Comparison of ENCODE assay signal across 12 cellular contexts in the genomic region with DNA sequence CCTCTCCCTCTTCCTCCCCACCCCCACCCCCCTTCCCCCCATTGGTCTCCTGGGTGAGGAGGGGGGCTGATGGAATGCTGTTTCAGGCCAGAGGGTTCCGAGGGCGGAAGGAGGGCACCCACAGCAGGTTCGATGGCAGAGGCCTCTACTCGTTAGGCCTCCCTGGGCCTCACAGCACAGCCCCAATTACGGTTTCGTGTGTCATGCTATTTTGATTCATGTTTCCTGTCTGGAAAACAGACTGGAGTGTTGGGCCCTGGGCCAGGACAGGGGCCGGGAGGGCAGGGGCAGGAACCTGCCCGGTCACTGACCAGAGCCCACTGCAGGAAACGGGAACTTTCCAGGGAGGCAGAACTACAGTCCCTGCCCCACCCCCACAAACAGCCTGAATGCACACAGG.
A peak's percentile ranks its signal among the peaks of the same experiment; 100 is the strongest.
DNase-seq lines count a peak whose midpoint lies in the region; ATAC-seq and TF ChIP-seq lines count a peak whose summit lies in the region.
"Had no signal": no experiment of that assay in that cellular context is flagged by ENCODE, and none has a peak within 500 bp of the region (broad histone marks: within the 10 kb centered on the region; RNA-seq: fewer than 3 reads in every experiment).

No MANE protein-coding gene starts in this region.

- no peak overlapping the region for H2AFZ ChIP-seq in SK-N-SH (ENCODE audit: low read depth)
- H2AFZ ChIP-seq in trophoblast cell (ENCODE audit: insufficient read depth, low read length, poor library complexity) = no peak overlapping the region

- H3K27ac ChIP-seq in SK-N-SH (ENCODE audit: low read depth in 2 of 2, low read length in 1 of 2) (no peak overlapping the region), gastroesophageal sphincter (no peak overlapping the region), trophoblast cell (ENCODE audit: low read depth, low read length) (no peak overlapping the region)

- H3K79me2 ChIP-seq in SK-N-SH (ENCODE audit: insufficient read depth) (no peaks in the 10 kb centered on the region), trophoblast cell (ENCODE audit: control insufficient read depth, insufficient read depth, low read length, poor library complexity) (no peaks in the 10 kb centered on the region)

- no peaks in the 10 kb centered on the region for H4K20me1 ChIP-seq in SK-N-SH (ENCODE audit: insufficient read depth)

- no peak overlapping the region for H4K91ac ChIP-seq in trophoblast cell (ENCODE audit: low read depth, low read length)

- CTCF ChIA-PET in SK-N-SH (lab: Yijun Ruan, JAX) = no interaction called here

- no peak overlapping the region for H4K12ac ChIP-seq in trophoblast cell (ENCODE audit: low read depth, low read length)

- peak; percentile 44 for DNase-seq in GDM1 (lab: John Stamatoyannopoulos, UW)
- peak; percentile 42 for DNase-seq in SK-N-SH
- DNase-seq in trophoblast cell = no peak
- no peak for DNase-seq in activated effector memory CD4-positive, alpha-beta T cell treated with Interleukin-2 at 50 U/mL for 16 hours
- DNase-seq in SIG-M5 (lab: John Stamatoyannopoulos, UW) = no peak
- no peak for DNase-seq in effector CD8-positive, alpha-beta T cell (lab: John Stamatoyannopoulos, UW)
- DNase-seq: activated CD4-positive, alpha-beta T cell treated with anti-CD3 and anti-CD28 coated beads for 4 hours; activated naive CD4-positive, alpha-beta T cell treated with Interleukin-2 at 50 U/mL for 16 hours; CD4-positive, CD25-positive, alpha-beta regulatory T cell; NCI-H187 had no signal

- no peak overlapping the region for H3K4ac ChIP-seq in trophoblast cell (ENCODE audit: low read depth, low read length)

- no peak overlapping the region for H2BK120ac ChIP-seq in trophoblast cell (ENCODE audit: insufficient read depth, low read length, poor library complexity)

- ATAC-seq in gastroesophageal sphincter = peak; percentile 44
- no peak for ATAC-seq in GM21526 (IDR thresholded peaks at IDR 0.05; ENCODE audit: low FRiP score, unreplicated experiment)

- H3K9me3 ChIP-seq in SK-N-SH (no peaks in the 10 kb centered on the region), gastroesophageal sphincter (no peaks in the 10 kb centered on the region), trophoblast cell (ENCODE audit: insufficient read depth, low read depth, low read length) (peaks cover 2% of the 10 kb centered on the region)

- H3K23ac ChIP-seq in trophoblast cell (ENCODE audit: low read length) = no peak overlapping the region

- H3K27me3 ChIP-seq in SK-N-SH (ENCODE audit: insufficient read depth) (peaks cover 1% of the 10 kb centered on the region; the same call in 1 of the 2 replicates), gastroesophageal sphincter (peaks cover 56% of the 10 kb centered on the region), trophoblast cell (ENCODE audit: insufficient read depth, low read length) (no peaks in the 10 kb centered on the region)

- no peak overlapping the region for H3K18ac ChIP-seq in trophoblast cell (ENCODE audit: low read length)

- H3K9me2 ChIP-seq in SK-N-SH = no peaks in the 10 kb centered on the region

- H3K4me1 ChIP-seq in SK-N-SH (ENCODE audit: control insufficient read depth in 1 of 2, insufficient read depth in 2 of 2, low read depth in 1 of 2, low read length in 1 of 2) (peaks cover 0 to 5% of the 10 kb centered on the region in 2 experiments; a peak in 1 of 4 replicates), gastroesophageal sphincter (peaks cover 0 to 5% (median 0%) of the 10 kb centered on the region in 3 donors), trophoblast cell (ENCODE audit: control insufficient read depth in 1 of 2, insufficient read depth in 2 of 2, low read length in 2 of 2) (peaks cover 11 to 22% of the 10 kb centered on the region in 2 experiments)

- no peak overlapping the region for H3K9ac ChIP-seq in SK-N-SH
- H3K9ac ChIP-seq in trophoblast cell (ENCODE audit: low read length) = no peak overlapping the region

- H2AK5ac ChIP-seq in trophoblast cell (ENCODE audit: low read length) = no peak overlapping the region

- H2BK12ac ChIP-seq in trophoblast cell (ENCODE audit: low read length) = peak overlapping the region; percentile 3

- TF ChIP-seq CTCF in SK-N-SH (IDR thresholded peaks at IDR 0.05) (no peak), gastroesophageal sphincter (IDR thresholded peaks at IDR 0.05) (no peak)

- WGBS in SK-N-SH (ENCODE audit: low lambda C conversion rate) = 8% methylated on average over 6 of the region's 9 CpGs
- WGBS in gastroesophageal sphincter (ENCODE audit: low coverage in 1 of 2), 2 donors = 60% methylated on average over 2 of the region's 9 CpGs; no CpG with 5 or more reads in 1 of the 2 donors
- WGBS in trophoblast cell (ENCODE audit: extremely low coverage, insufficient coverage, insufficient read length) = no CpG with 5 or more reads among the region's 9 CpGs

- no peak overlapping the region for H4K8ac ChIP-seq in trophoblast cell (ENCODE audit: low read depth, low read length)

- no peak overlapping the region for H2BK5ac ChIP-seq in trophoblast cell (ENCODE audit: low read depth, low read length, poor library complexity)

- TF ChIP-seq RAD21 in SK-N-SH (IDR thresholded peaks at IDR 0.05; ENCODE audit: low read length) = no peak

- H3K4me2 ChIP-seq in SK-N-SH = peak overlapping the region; percentile 33; the same call in 1 of the 2 replicates
- H3K4me2 ChIP-seq in trophoblast cell (ENCODE audit: low read length) = no peak overlapping the region

- H3F3A ChIP-seq in SK-N-SH (replicated peaks; ENCODE audit: insufficient read depth) = peaks cover 3% of the 10 kb centered on the region

- POLR2A ChIA-PET in SK-N-SH (lab: Yijun Ruan, JAX) = no interaction called here

- no peaks in the 10 kb centered on the region for H3K36me3 ChIP-seq in SK-N-SH (replicated peaks in 1 of 2; ENCODE audit: control insufficient read depth in 1 of 2, insufficient read depth in 2 of 2, low read length in 1 of 2)
- H3K36me3 ChIP-seq in gastroesophageal sphincter = no peaks in the 10 kb centered on the region
- no peaks in the 10 kb centered on the region for H3K36me3 ChIP-seq in trophoblast cell (ENCODE audit: control insufficient read depth in 1 of 2, insufficient read depth in 2 of 2, low read length in 2 of 2)

- H3K14ac ChIP-seq in trophoblast cell (ENCODE audit: low read length) = peak overlapping the region; percentile 13

- H3K79me1 ChIP-seq in trophoblast cell (ENCODE audit: low read length) = peaks cover 6% of the 10 kb centered on the region

- no peak for TF ChIP-seq EP300 in SK-N-SH (IDR thresholded peaks at IDR 0.05; ENCODE audit: borderline replicate concordance in 1 of 2, low read depth in 1 of 2, low read length in 1 of 2)
- TF ChIP-seq EP300 in gastroesophageal sphincter (IDR thresholded peaks at IDR 0.05) = no peak

- no peak overlapping the region for H3K4me3 ChIP-seq in SK-N-SH (ENCODE audit: low read depth in 2 of 2, low read length in 1 of 2)
- H3K4me3 ChIP-seq in gastroesophageal sphincter = no peak overlapping the region
- H3K4me3 ChIP-seq in trophoblast cell (ENCODE audit: low read depth, low read length) = no peak overlapping the region

- TF ChIP-seq POLR2A in gastroesophageal sphincter (IDR thresholded peaks at IDR 0.05) = no peak

TF ChIP-seq in SK-N-SH, 30 proteins besides CTCF, POLR2A, EP300 and RAD21:
- TF ChIP-seq RXRA (IDR thresholded peaks at IDR 0.05; ENCODE audit: borderline replicate concordance, low read depth) (no peak), GABPA (IDR thresholded peaks at IDR 0.05; ENCODE audit: low read depth) (no peak), PBX3 (IDR thresholded peaks at IDR 0.05) (peak; percentile 75), NFIC (IDR thresholded peaks at IDR 0.05; ENCODE audit: borderline replicate concordance) (peak; percentile 70), TCF12 (IDR thresholded peaks at IDR 0.05) (peak; percentile 43; the same call in 1 of the 2 replicates), TEAD4 (IDR thresholded peaks at IDR 0.05; ENCODE audit: borderline replicate concordance, insufficient read depth) (no peak)
- TF ChIP-seq, protein P1, sequence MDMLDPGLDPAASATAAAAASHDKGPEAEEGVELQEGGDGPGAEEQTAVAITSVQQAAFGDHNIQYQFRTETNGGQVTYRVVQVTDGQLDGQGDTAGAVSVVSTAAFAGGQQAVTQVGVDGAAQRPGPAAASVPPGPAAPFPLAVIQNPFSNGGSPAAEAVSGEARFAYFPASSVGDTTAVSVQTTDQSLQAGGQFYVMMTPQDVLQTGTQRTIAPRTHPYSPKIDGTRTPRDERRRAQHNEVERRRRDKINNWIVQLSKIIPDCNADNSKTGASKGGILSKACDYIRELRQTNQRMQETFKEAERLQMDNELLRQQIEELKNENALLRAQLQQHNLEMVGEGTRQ (IDR thresholded peaks at IDR 0.05; ENCODE audit: borderline replicate concordance, low read depth, low read length) = no peak

Comparison
In these comparisons a context has a peak if more than half of its experiments do, and no peak if none do; other contexts are left out.
1. DNase-seq: peak in GDM1 (single experiment) and SK-N-SH (single experiment); none in trophoblast cell (0 of 2), activated effector memory CD4-positive, alpha-beta T cell treated with Interleukin-2 at 50 U/mL for 16 hours (single experiment), SIG-M5 (single experiment) and effector CD8-positive, alpha-beta T cell (single experiment).